ENCODE assay signal across 20 cellular contexts in the genomic region with DNA sequence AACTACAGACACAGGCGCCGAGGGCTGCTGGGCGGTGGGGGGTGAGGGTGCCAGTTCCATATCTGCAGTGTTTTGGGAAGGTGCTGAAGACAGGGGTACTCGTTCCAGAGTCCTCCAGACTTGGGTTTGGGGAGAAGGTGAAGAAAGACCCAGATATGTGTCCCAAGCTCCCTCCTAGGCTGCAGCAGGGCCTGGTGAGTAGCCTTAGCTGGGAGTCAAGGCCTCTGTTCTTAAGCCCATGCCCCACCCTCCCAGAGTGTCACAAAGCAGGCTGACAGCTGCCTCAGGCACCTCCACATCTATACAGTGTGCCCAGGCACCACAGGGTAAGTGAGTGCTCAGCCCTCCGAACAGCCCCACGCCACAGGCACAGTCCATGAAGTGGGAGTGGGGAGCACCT. TPM values are rescaled to one million over a fixed set of nuclear protein-coding genes. Genes with fewer than 3 reads are reported as not detected.
DNase-seq lines count a peak whose midpoint lies in the region; ATAC-seq and TF ChIP-seq lines count a peak whose summit lies in the region.
"Had no signal": no experiment of that assay in that cellular context is flagged by ENCODE, and none has a peak within 500 bp of the region (broad histone marks: within the 10 kb centered on the region; RNA-seq: fewer than 3 reads in every experiment).

No MANE protein-coding gene starts in this region.

- intact Hi-C loops in CD14-positive monocyte (cut with micrococcal nuclease), result no loop called here
- intact Hi-C loops in colonic mucosa (cut with DNase I), result no loop called here

- H3K4me1 Mint-ChIP-seq in CD14-positive monocyte, result peaks cover 78% of the 10 kb centered on the region

- ATAC-seq in left lobe of liver, result no peak
- ATAC-seq: activated CD4-positive, alpha-beta T cell treated with anti-CD3 and anti-CD28 coated beads for 36 hours; Right ventricle myocardium inferior had no signal

- H3K27ac Mint-ChIP-seq in CD14-positive monocyte, result peak overlapping the region; percentile 97 to 100 (median 100)
- H3K27ac Mint-ChIP-seq: activated CD4-positive, alpha-beta T cell treated with anti-CD3 and anti-CD28 coated beads for 36 hours; activated naive CD8-positive, alpha-beta T cell had no signal

- no peaks in the 10 kb centered on the region for H3K9me3 Mint-ChIP-seq in CD14-positive monocyte
- H3K9me3 Mint-ChIP-seq: CD4-positive, alpha-beta memory T cell; memory B cell; nephron progenitor cell had no signal

- no peak overlapping the region for H3K4me3 ChIP-seq in skeletal muscle satellite cell (ENCODE audit: low read length)
- no peak overlapping the region for H3K4me3 ChIP-seq in colonic mucosa
- H3K4me3 ChIP-seq: prostate gland had no signal

- H3K4me1 ChIP-seq in skeletal muscle satellite cell (ENCODE audit: control insufficient read depth, insufficient read depth, low read length) (peaks cover 61% of the 10 kb centered on the region), colonic mucosa (no peaks in the 10 kb centered on the region)
- H3K4me1 ChIP-seq: prostate gland had no signal

- no peak for DNase-seq in CD14-positive monocyte (ENCODE audit: low spot score)
- DNase-seq in RWPE1 (ENCODE audit: low spot score), result no peak
- peak; percentile 22 for DNase-seq in left lobe of liver (ENCODE audit: low spot score)
- DNase-seq in NCI-H2227 (lab: John Stamatoyannopoulos, UW; ENCODE audit: unreplicated experiment), result no peak
- no peak for DNase-seq in putamen (ENCODE audit: low spot score)
- no peak for DNase-seq in colonic mucosa
- DNase-seq: activated CD4-positive, alpha-beta T cell treated with anti-CD3 and anti-CD28 coated beads for 36 hours; brain microvascular endothelial cell; CD4-positive, alpha-beta memory T cell; cortex of kidney; DMS153; hypothalamus; NCI-H2171 treated with DMSO at 0.1 percent for 48 hours; nephron progenitor cell; SW 1271 had no signal

- H3K27me3 Mint-ChIP-seq in CD14-positive monocyte (ENCODE audit: low read depth in 3 of 3), result peaks cover 0 to 2% (median 2%) of the 10 kb centered on the region in 3 donors
- H3K27me3 Mint-ChIP-seq: activated CD4-positive, alpha-beta T cell treated with anti-CD3 and anti-CD28 coated beads for 36 hours; activated naive CD8-positive, alpha-beta T cell; CD4-positive, alpha-beta memory T cell; memory B cell had no signal

- peak overlapping the region in 1 of 2 donors; percentile 39 for H3K4me3 Mint-ChIP-seq in CD14-positive monocyte
- H3K4me3 Mint-ChIP-seq: activated CD4-positive, alpha-beta T cell treated with anti-CD3 and anti-CD28 coated beads for 36 hours; activated naive CD8-positive, alpha-beta T cell; memory B cell had no signal

- POLR2A ChIA-PET in RWPE1 (lab: Yijun Ruan, JAX; ENCODE audit: low non-redundant PET), result no interaction called here

- H3K9ac ChIP-seq in skeletal muscle satellite cell (ENCODE audit: low read depth, low read length) (no peak overlapping the region), colonic mucosa (ENCODE audit: low read depth in 2 of 2, low read length in 2 of 2) (no peak overlapping the region)

- no peaks in the 10 kb centered on the region for H3K27me3 ChIP-seq in skeletal muscle satellite cell (ENCODE audit: control insufficient read depth, insufficient read depth, low read length)
- no peaks in the 10 kb centered on the region for H3K27me3 ChIP-seq in colonic mucosa
- H3K27me3 ChIP-seq: brain microvascular endothelial cell had no signal

- peaks cover 12% of the 10 kb centered on the region for H3K36me3 ChIP-seq in skeletal muscle satellite cell (ENCODE audit: insufficient read depth, low read length)
- no peaks in the 10 kb centered on the region for H3K36me3 ChIP-seq in colonic mucosa
- H3K36me3 ChIP-seq: prostate gland had no signal

- peak overlapping the region; percentile 96 for H3K4me2 ChIP-seq in skeletal muscle satellite cell (ENCODE audit: low read length)

- H3K36me3 Mint-ChIP-seq in CD14-positive monocyte, result peaks cover 9 to 30% of the 10 kb centered on the region in 2 donors
- H3K36me3 Mint-ChIP-seq: memory B cell had no signal

- H3K27ac ChIP-seq in RWPE1, result peak overlapping the region; percentile 91
- no peak overlapping the region for H3K27ac ChIP-seq in colonic mucosa
- H3K27ac ChIP-seq: prostate gland had no signal

- H3K9me3 ChIP-seq in skeletal muscle satellite cell (replicated peaks; ENCODE audit: low read length) (no peaks in the 10 kb centered on the region), colonic mucosa (no peaks in the 10 kb centered on the region)
- H3K9me3 ChIP-seq: prostate gland had no signal

- TF ChIP-seq CTCF in CD14-positive monocyte (IDR thresholded peaks at IDR 0.05) (no peak), RWPE1 (conservative IDR thresholded peaks at IDR 0.05; ENCODE audit: low read depth) (no peak), colonic mucosa (IDR thresholded peaks at IDR 0.05) (no peak)

- CTCF ChIA-PET in RWPE1 (lab: Yijun Ruan, JAX), result interaction anchor here (0.8 kb wide), 1 partner anchor 28 kb away, joined by 5 read pairs; no protein-coding TSS in a partner anchor

RNA-seq across cellular contexts. Expression of a gene that starts 4.3 kb away (rescaled TPM):
- polyA plus RNA-seq in CD14-positive monocyte, result 1 to 10 TPM; 3.7 to 6.8 TPM
- total RNA-seq in left lobe of liver, result 11.3 TPM
- 20.1 and 20.3 TPM in 2 replicates for total RNA-seq in skeletal muscle satellite cell (2012; rRNA removed)
- total RNA-seq in colonic mucosa, result 1 to 10 TPM; 2.4 to 4.1 TPM

RNA-seq across cellular contexts. Expression of a gene that starts 19.0 kb away (rescaled TPM):
- polyA plus RNA-seq in CD14-positive monocyte, result 1 to 10 TPM in 1 of 2 donors, under 1 TPM in 1; 0.71 to 1.2 TPM
- 3.2 TPM for total RNA-seq in left lobe of liver
- total RNA-seq in skeletal muscle satellite cell (2012; rRNA removed), result 3.0 and 4.4 TPM in 2 replicates
- total RNA-seq in colonic mucosa, result 1 to 10 TPM; 3.3 to 3.7 TPM
